Comparison of ENCODE assay signal across 24 cellular contexts in genomic region chr2:121321476-121321875, GRCh38. TPM values are rescaled to one million over a fixed set of nuclear protein-coding genes. Genes with fewer than 3 reads are reported as not detected.
DNase-seq lines count a peak whose midpoint lies in the region; ATAC-seq and TF ChIP-seq lines count a peak whose summit lies in the region.
"Had no signal": no experiment of that assay in that cellular context is flagged by ENCODE, and none has a peak within 500 bp of the region (broad histone marks: within the 10 kb centered on the region; RNA-seq: fewer than 3 reads in every experiment).

No MANE protein-coding gene starts in this region.

- peak overlapping the region; percentile 56 for H3K27ac Mint-ChIP-seq in progenitor cell of endocrine pancreas
- H3K27ac Mint-ChIP-seq: CD4-positive, alpha-beta T cell; CD8-positive, alpha-beta memory T cell had no signal

- H3K27me3 ChIP-seq in vagina (no peaks in the 10 kb centered on the region), MM.1S (replicated peaks; ENCODE audit: insufficient read depth, low read length) (no peaks in the 10 kb centered on the region)
- H3K27me3 ChIP-seq: BE2C; BLaER1 treated with 17β-estradiol and CSF1 and Interleukin-3, amounts not matched to agents 10 nM and 100 nM had no signal

- H3K79me2 ChIP-seq in MM.1S (ENCODE audit: low read length), result no peaks in the 10 kb centered on the region

- no peak overlapping the region for H3K4me2 ChIP-seq in MM.1S (ENCODE audit: low read depth, low read length)
- H3K4me2 ChIP-seq: A549; BLaER1 treated with 17β-estradiol and CSF1 and Interleukin-3, amounts not matched to agents 10 nM and 100 nM had no signal

- no peak overlapping the region for H2AFZ ChIP-seq in MM.1S (ENCODE audit: low read length)
- H2AFZ ChIP-seq: GM23248 had no signal

- DNase-seq in activated effector memory CD4-positive, alpha-beta T cell treated with anti-CD3 and anti-CD28 coated beads, Interleukin-2, amount 50 U/mL, for 16 hours, result peak; percentile 33
- DNase-seq in activated effector memory CD4-positive, alpha-beta T cell treated with Interleukin-2 at 50 U/mL for 16 hours, result no peak
- DNase-seq in progenitor cell of endocrine pancreas (ENCODE audit: low spot score, unreplicated experiment), result no peak
- peak; percentile 74 to 79 for DNase-seq in vagina (ENCODE audit: extremely low spot score in 2 of 2)
- no peak for DNase-seq in MM.1S
- DNase-seq: 8988T; ACHN; AML-193; BE2C; Calu3; CD4-positive, alpha-beta T cell; CD8-positive, alpha-beta memory T cell; COR-L47; DMS53; DMS79 treated with DMSO at 0.1 percent for 48 hours; GF-D8; GM23248; H7; HCEC 1CT had no signal

- H3K9ac ChIP-seq in MM.1S (ENCODE audit: low read length), result no peak overlapping the region
- H3K9ac ChIP-seq: BLaER1 treated with 17β-estradiol and CSF1 and Interleukin-3, amounts not matched to agents 10 nM and 100 nM; GM23248 had no signal

- H3K27me3 Mint-ChIP-seq in progenitor cell of endocrine pancreas, result no peaks in the 10 kb centered on the region

- H4K20me1 ChIP-seq in MM.1S (ENCODE audit: insufficient read depth, low read length), result no peaks in the 10 kb centered on the region
- H4K20me1 ChIP-seq: BLaER1 treated with 17β-estradiol and CSF1 and Interleukin-3, amounts not matched to agents 10 nM and 100 nM had no signal

- no peaks in the 10 kb centered on the region for H3K9me2 ChIP-seq in MM.1S (replicated peaks; ENCODE audit: insufficient read depth, low read length)

- intact Hi-C loops in vagina (cut with DNase I), result no loop called here

- H3K36me3 ChIP-seq in vagina, result no peaks in the 10 kb centered on the region
- no peaks in the 10 kb centered on the region for H3K36me3 ChIP-seq in MM.1S (replicated peaks; ENCODE audit: insufficient read depth, low read length)
- H3K36me3 ChIP-seq: BE2C; BLaER1 treated with 17β-estradiol and CSF1 and Interleukin-3, amounts not matched to agents 10 nM and 100 nM had no signal

- H3K36me3 Mint-ChIP-seq in progenitor cell of endocrine pancreas (ENCODE audit: insufficient read depth), result no peaks in the 10 kb centered on the region
- H3K36me3 Mint-ChIP-seq: CD14-positive monocyte; CD8-positive, alpha-beta memory T cell had no signal

- no peak overlapping the region for H3K4me3 ChIP-seq in vagina
- H3K4me3 ChIP-seq in MM.1S (ENCODE audit: low read length), result no peak overlapping the region
- H3K4me3 ChIP-seq: A549; BLaER1 treated with 17β-estradiol and CSF1 and Interleukin-3, amounts not matched to agents 10 nM and 100 nM; GM23248 had no signal

- H3F3A ChIP-seq in MM.1S (ENCODE audit: insufficient read depth, low read length), result no peaks in the 10 kb centered on the region

- H3K9me3 Mint-ChIP-seq in progenitor cell of endocrine pancreas (ENCODE audit: low read depth), result peaks cover 3% of the 10 kb centered on the region
- H3K9me3 Mint-ChIP-seq: CD4-positive, alpha-beta T cell had no signal

- TF ChIP-seq CTCF in progenitor cell of endocrine pancreas (IDR thresholded peaks at IDR 0.05; ENCODE audit: unreplicated experiment) (no peak), vagina (IDR thresholded peaks at IDR 0.05) (no peak), MM.1S (IDR thresholded peaks at IDR 0.05; ENCODE audit: low read length) (no peak)

- H3K4me1 Mint-ChIP-seq in progenitor cell of endocrine pancreas (ENCODE audit: low read depth), result peaks cover 12% of the 10 kb centered on the region

- no peak for TF ChIP-seq POLR2A in vagina (IDR thresholded peaks at IDR 0.05)

- H3K27ac ChIP-seq in vagina (no peak overlapping the region), MM.1S (ENCODE audit: low read length) (no peak overlapping the region)
- H3K27ac ChIP-seq: A549; BLaER1 treated with 17β-estradiol and CSF1 and Interleukin-3, amounts not matched to agents 10 nM and 100 nM; GM23248 had no signal

- no peaks in the 10 kb centered on the region for H3K9me3 ChIP-seq in vagina
- H3K9me3 ChIP-seq in MM.1S (replicated peaks; ENCODE audit: insufficient read depth, low read length), result no peaks in the 10 kb centered on the region
- H3K9me3 ChIP-seq: A549; BE2C; BLaER1 treated with 17β-estradiol and CSF1 and Interleukin-3, amounts not matched to agents 10 nM and 100 nM had no signal

- ATAC-seq in esophagus mucosa (peak; percentile 18), GM19351 (IDR thresholded peaks at IDR 0.05; ENCODE audit: unreplicated experiment) (no peak)
- ATAC-seq: A549 had no signal

- H3K4me1 ChIP-seq in vagina, result no peaks in the 10 kb centered on the region
- no peaks in the 10 kb centered on the region for H3K4me1 ChIP-seq in MM.1S (ENCODE audit: low read length)
- H3K4me1 ChIP-seq: A549; BE2C; BLaER1 treated with 17β-estradiol and CSF1 and Interleukin-3, amounts not matched to agents 10 nM and 100 nM had no signal

- H3K4me3 Mint-ChIP-seq in progenitor cell of endocrine pancreas (ENCODE audit: low read depth), result no peak overlapping the region
- H3K4me3 Mint-ChIP-seq: CD14-positive monocyte; CD4-positive, alpha-beta T cell; CD8-positive, alpha-beta memory T cell had no signal

RNA-seq across cellular contexts. Expression of gene TFCP2L1, which starts 36.5 kb away (rescaled TPM):
- total RNA-seq in esophagus mucosa, result 36.5 TPM
- 0.78 and 0.86 TPM in 2 replicates for total RNA-seq in progenitor cell of endocrine pancreas
- total RNA-seq in vagina, result 32.7 TPM
- total RNA-seq: GM23248 had no signal

Comparison
In these comparisons a context has a peak if more than half of its experiments do, and no peak if none do; other contexts are left out.
1. DNase-seq: peak in activated effector memory CD4-positive, alpha-beta T cell treated with anti-CD3 and anti-CD28 coated beads, Interleukin-2, amount 50 U/mL, for 16 hours (single experiment) and vagina (2 of 2); none in activated effector memory CD4-positive, alpha-beta T cell treated with Interleukin-2 at 50 U/mL for 16 hours (single experiment), progenitor cell of endocrine pancreas (single experiment) and MM.1S (single experiment).
2. RNA of gene TFCP2L1, which starts 36.5 kb away (total RNA-seq): 36.5 TPM in esophagus mucosa (single experiment) and 32.7 TPM in vagina (single experiment); 0.78 to 0.86 TPM in progenitor cell of endocrine pancreas; every median in the first group is over 10 times any median in the second.